8 cellular contexts compared by ENCODE assay signal in the genomic region with DNA sequence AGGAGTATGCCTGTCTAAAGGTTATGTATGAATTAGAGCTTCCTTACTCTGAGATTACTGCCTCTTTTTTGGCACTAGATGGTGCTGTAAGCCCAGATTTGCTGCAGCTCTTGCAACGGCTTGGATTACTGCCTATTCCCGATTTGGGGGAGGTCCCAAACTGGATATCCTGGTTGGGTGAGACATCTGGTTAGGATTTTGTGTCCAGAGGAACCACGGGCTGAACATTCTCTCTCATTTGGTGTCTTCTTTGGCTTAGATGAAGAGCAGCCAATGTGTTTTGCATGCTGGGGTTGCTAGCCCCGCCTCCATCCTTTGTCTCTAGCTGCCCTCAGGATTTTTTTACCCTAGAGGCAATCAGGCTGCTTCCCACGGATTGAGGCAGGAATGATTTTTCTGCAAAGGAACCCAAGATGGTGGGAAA. TPM values are rescaled to one million over a fixed set of nuclear protein-coding genes. Genes with fewer than 3 reads are reported as not detected.
DNase-seq lines count a peak whose midpoint lies in the region; ATAC-seq and TF ChIP-seq lines count a peak whose summit lies in the region.

No MANE protein-coding gene starts in this region.

- H3K79me2 ChIP-seq in DOHH2 (ENCODE audit: control insufficient read depth, low read length): no peaks in the 10 kb centered on the region

- H3K4me3 ChIP-seq in DOHH2 (ENCODE audit: low read length): peak overlapping the region; percentile 48
- H3K4me3 ChIP-seq in epithelial cell of esophagus (ENCODE audit: low read length): no peak overlapping the region
- no peak overlapping the region for H3K4me3 ChIP-seq in mucosa of descending colon
- no peak overlapping the region for H3K4me3 ChIP-seq in tibial artery

- H3F3A ChIP-seq in DOHH2 (ENCODE audit: control insufficient read depth, insufficient read depth): no peaks in the 10 kb centered on the region

- no peaks in the 10 kb centered on the region for H3K36me3 ChIP-seq in DOHH2 (ENCODE audit: control insufficient read depth, low read length)
- no peaks in the 10 kb centered on the region for H3K36me3 ChIP-seq in mucosa of descending colon (ENCODE audit: low read depth)
- H3K36me3 ChIP-seq in tibial artery: no peaks in the 10 kb centered on the region

- H3K4me2 ChIP-seq in DOHH2 (ENCODE audit: low read length): peak overlapping the region; percentile 49

- ATAC-seq in HG02571 (IDR thresholded peaks at IDR 0.05; ENCODE audit: unreplicated experiment) (peak; percentile 68), mucosa of descending colon (peak; percentile 82), GM18520 (IDR thresholded peaks at IDR 0.05; ENCODE audit: unreplicated experiment) (no peak)

- H3K9me3 ChIP-seq in DOHH2 (ENCODE audit: control insufficient read depth, insufficient read depth, low read length): no peaks in the 10 kb centered on the region
- no peaks in the 10 kb centered on the region for H3K9me3 ChIP-seq in mucosa of descending colon
- no peaks in the 10 kb centered on the region for H3K9me3 ChIP-seq in tibial artery

- no peaks in the 10 kb centered on the region for H3K9me2 ChIP-seq in DOHH2 (replicated peaks; ENCODE audit: control insufficient read depth, low read length)

- H3K27ac ChIP-seq in DOHH2 (ENCODE audit: low read depth, low read length) (no peak overlapping the region), tibial artery (no peak overlapping the region)

- DNase-seq in NCI-H345 (lab: John Stamatoyannopoulos, UW) (peak; percentile 78), epithelial cell of esophagus (ENCODE audit: low read depth) (peak; percentile 68), mucosa of descending colon (peak in 1 of 3 donors; percentile 50), tibial artery (peak; percentile 26 to 63)
- DNase-seq in activated CD4-positive, alpha-beta T cell treated with anti-CD3 and anti-CD28 coated beads, Interleukin-2, amount 50 U/mL, for 48 hours: peak; percentile 12 to 16

- no peaks in the 10 kb centered on the region for H4K20me1 ChIP-seq in DOHH2 (ENCODE audit: control insufficient read depth, insufficient read depth, low read depth, low read length)

- H3K27me3 ChIP-seq in DOHH2 (ENCODE audit: control insufficient read depth, low read length) (no peaks in the 10 kb centered on the region), tibial artery (no peaks in the 10 kb centered on the region)

- TF ChIP-seq CTCF in DOHH2 (IDR thresholded peaks at IDR 0.05; ENCODE audit: low read depth, low read length, poor library complexity, severe bottlenecking) (peak; percentile 77), epithelial cell of esophagus (IDR thresholded peaks at IDR 0.05; ENCODE audit: insufficient read depth, low read depth, low read length, missing control alignments) (peak; percentile 65), mucosa of descending colon (IDR thresholded peaks at IDR 0.05) (no peak), tibial artery (IDR thresholded peaks at IDR 0.05) (peak; percentile 40 to 42)

- no peaks in the 10 kb centered on the region for H3K4me1 ChIP-seq in DOHH2 (ENCODE audit: control insufficient read depth, low read length)
- H3K4me1 ChIP-seq in mucosa of descending colon (ENCODE audit: low read depth): no peaks in the 10 kb centered on the region
- no peaks in the 10 kb centered on the region for H3K4me1 ChIP-seq in tibial artery

- intact Hi-C loops in mucosa of descending colon (cut with DNase I, micrococcal nuclease): no loop called here
- intact Hi-C loops in tibial artery (cut with DNase I; ENCODE audit: low total_unique reads): no loop called here

RNA-seq across cellular contexts. Expression of a gene that starts 31.9 kb away (rescaled TPM):
- total RNA-seq in mucosa of descending colon: 10 to 100 TPM; 27.8 to 45.8 (median 31.2) TPM
